Comparison of ENCODE assay signal across 1 cellular context in the genomic region with DNA sequence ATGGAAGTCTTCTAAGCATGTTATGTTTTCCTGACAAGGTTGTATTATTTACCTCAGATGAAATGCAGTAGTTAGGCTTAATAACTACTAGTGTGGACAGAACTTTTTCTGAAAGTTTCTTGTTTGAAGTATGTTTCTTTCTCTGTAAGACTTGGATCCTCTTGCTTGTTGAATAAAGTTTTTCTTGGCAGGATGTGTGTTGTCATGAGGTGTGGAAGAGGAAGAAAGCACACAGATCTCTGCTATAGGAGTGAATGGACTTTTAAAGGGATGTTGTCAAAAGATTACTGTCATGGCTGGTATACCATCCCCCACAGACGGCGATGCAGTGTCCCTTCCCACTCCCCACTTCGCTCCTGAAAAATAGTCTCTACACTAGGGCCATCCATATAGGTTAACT.
TF ChIP-seq lines count a peak whose summit lies in the region.

No MANE protein-coding gene starts in this region.

TF ChIP-seq in endothelial cell of umbilical vein, 7 proteins besides CTCF, POLR2A, EP300 and RAD21 (continued from another document):
- TF ChIP-seq, protein P1, sequence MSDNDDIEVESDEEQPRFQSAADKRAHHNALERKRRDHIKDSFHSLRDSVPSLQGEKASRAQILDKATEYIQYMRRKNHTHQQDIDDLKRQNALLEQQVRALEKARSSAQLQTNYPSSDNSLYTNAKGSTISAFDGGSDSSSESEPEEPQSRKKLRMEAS (IDR thresholded peaks at IDR 0.05; ENCODE audit: insufficient read depth, insufficient read length), result no peak
- TF ChIP-seq POLR2AphosphoS5 (IDR thresholded peaks at IDR 0.05; ENCODE audit: insufficient read depth, low read depth, low read length), result no peak
